Comparison of ENCODE assay signal across 12 cellular contexts in genomic region chr4:1041147-1041935, GRCh38. TPM values are rescaled to one million over a fixed set of nuclear protein-coding genes. Genes with fewer than 3 reads are reported as not detected.
DNase-seq lines count a peak whose midpoint lies in the region; FAIRE-seq and TF ChIP-seq lines count a peak whose summit lies in the region.
"Had no signal": no experiment of that assay in that cellular context is flagged by ENCODE, and none has a peak within 500 bp of the region (broad histone marks: within the 10 kb centered on the region; RNA-seq: fewer than 3 reads in every experiment).

No MANE protein-coding gene starts in this region.

- H3K27me3 ChIP-seq in SJSA1 (replicated peaks) (no peaks in the 10 kb centered on the region), parathyroid adenoma (ENCODE audit: control insufficient read depth, insufficient read depth, low read length) (peaks cover 4% of the 10 kb centered on the region)

- no peak for FAIRE-seq in urothelium cell line (lab: Jason Lieb, UNC)

- H3K9ac ChIP-seq in parathyroid adenoma: no peak overlapping the region

- H3K9me3 ChIP-seq in SJSA1 (replicated peaks): no peaks in the 10 kb centered on the region
- no peaks in the 10 kb centered on the region for H3K9me3 ChIP-seq in parathyroid adenoma (ENCODE audit: control insufficient read depth, low read length)
- H3K9me3 ChIP-seq: upper lobe of left lung had no signal

- peaks cover 37% of the 10 kb centered on the region for H3K4me1 ChIP-seq in SJSA1 (replicated peaks)
- no peaks in the 10 kb centered on the region for H3K4me1 ChIP-seq in parathyroid adenoma

- H2AFZ ChIP-seq in parathyroid adenoma: no peak overlapping the region

- H3K4me3 ChIP-seq in SJSA1 (no peak overlapping the region), parathyroid adenoma (ENCODE audit: low read depth, low read length) (no peak overlapping the region)
- H3K4me3 ChIP-seq: upper lobe of left lung had no signal

- H3K4me2 ChIP-seq in parathyroid adenoma (ENCODE audit: low read length): peak overlapping the region; percentile 36

- no peaks in the 10 kb centered on the region for H3K36me3 ChIP-seq in SJSA1
- H3K36me3 ChIP-seq in parathyroid adenoma (ENCODE audit: control insufficient read depth, insufficient read depth, low read length): no peaks in the 10 kb centered on the region
- H3K36me3 ChIP-seq: upper lobe of left lung had no signal

- DNase-seq in Daoy (ENCODE audit: low read depth) (peak; percentile 54), SJSA1 (ENCODE audit: low read depth in 1 of 2, low spot score in 2 of 2) (peak; percentile 11 to 52), fibroblast of the conjunctiva (ENCODE audit: low read depth) (peak; percentile 72), urothelium cell line (ENCODE audit: low spot score) (no peak), Ammon's horn (ENCODE audit: low spot score) (no peak)
- no peak for DNase-seq in stimulated activated CD4-positive, alpha-beta T cell treated with anti-CD3 and anti-CD28 coated beads, Interleukin-2, amount 100 ng/mL, for 48 hours
- DNase-seq in activated CD8-positive, alpha-beta memory T cell treated with anti-CD3 and anti-CD28 coated beads, Interleukin-2, amount 50 U/mL, for 4 hours: no peak
- DNase-seq: activated CD4-positive, alpha-beta T cell treated with anti-CD3 and anti-CD28 coated beads for 36 hours; stimulated activated CD4-positive, alpha-beta T cell treated with anti-CD3 and anti-CD28 coated beads, Interleukin-15, amount 100 ng/mL, for 24 hours had no signal

- no peaks in the 10 kb centered on the region for H3K79me2 ChIP-seq in parathyroid adenoma

- no peak for TF ChIP-seq CTCF in parathyroid adenoma (IDR thresholded peaks at IDR 0.05)

- H3K27ac ChIP-seq in SJSA1 (no peak overlapping the region), parathyroid adenoma (no peak overlapping the region)
- H3K27ac ChIP-seq: HL-60, upper lobe of left lung had no signal

RNA-seq across cellular contexts. Expression of gene FGFRL1, which starts 29.9 kb away (rescaled TPM):
- total RNA-seq in Daoy (2014; rRNA removed; shearing (Covaris generic)): 35.5 and 40.6 TPM in 2 replicates
- 12.9 and 21.5 TPM in 2 replicates for total RNA-seq in SJSA1 (2014; rRNA removed; shearing (Covaris generic))

RNA-seq across cellular contexts. Expression of gene SLC26A1, which starts 48.1 kb away (rescaled TPM):
- total RNA-seq in Daoy (2014; rRNA removed; shearing (Covaris generic)): 0.57 TPM in 1 of 2 replicates, not detected in the other
- total RNA-seq in SJSA1 (2014; rRNA removed; shearing (Covaris generic)): not detected in 2 replicates

RNA-seq across cellular contexts. Expression of gene IDUA, which starts 54.5 kb away (rescaled TPM):
- total RNA-seq in Daoy (2014; rRNA removed; shearing (Covaris generic)): 1.0 and 2.3 TPM in 2 replicates
- 1.4 and 2.4 TPM in 2 replicates for total RNA-seq in SJSA1 (2014; rRNA removed; shearing (Covaris generic))

Comparison
In these comparisons a context has a peak if more than half of its experiments do, and no peak if none do; other contexts are left out.
1. DNase-seq: peak in Daoy (single experiment), SJSA1 (2 of 2) and fibroblast of the conjunctiva (single experiment); none in urothelium cell line (single experiment), Ammon's horn (single experiment), stimulated activated CD4-positive, alpha-beta T cell treated with anti-CD3 and anti-CD28 coated beads, Interleukin-2, amount 100 ng/mL, for 48 hours (0 of 2) and activated CD8-positive, alpha-beta memory T cell treated with anti-CD3 and anti-CD28 coated beads, Interleukin-2, amount 50 U/mL, for 4 hours (single experiment).